ENCODE assay signal across 10 cellular contexts in the genomic region with DNA sequence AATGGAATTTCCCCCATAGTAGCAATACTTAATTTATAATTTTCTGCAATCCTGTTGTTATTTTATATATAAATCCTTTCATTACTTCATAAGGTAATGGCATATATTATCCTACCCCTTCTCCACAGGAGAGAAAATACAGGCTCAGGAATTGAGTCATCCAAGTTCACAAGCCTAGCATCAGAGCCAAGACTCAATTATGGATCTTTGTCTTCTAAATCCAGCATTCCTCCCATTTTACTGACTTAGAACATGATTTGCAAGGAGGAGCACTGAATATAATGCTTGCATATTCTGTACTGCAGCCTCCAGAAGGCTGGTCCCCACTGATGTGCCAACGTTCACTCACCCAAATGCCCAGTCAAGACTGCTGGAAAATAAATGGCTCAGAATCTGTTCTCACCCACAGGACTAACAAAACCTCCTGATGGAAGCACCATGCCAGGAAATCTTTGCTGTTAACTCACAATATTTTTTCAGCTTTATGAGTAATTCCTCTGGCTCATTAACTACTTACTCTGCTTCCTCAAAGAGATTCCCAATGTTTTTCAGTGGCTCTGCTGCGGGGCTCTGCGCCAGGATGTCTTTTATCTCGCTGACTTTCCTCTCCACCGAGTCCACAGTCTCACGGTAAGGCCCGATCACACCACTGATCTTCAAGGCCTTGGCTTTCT. TPM values are rescaled to one million over a fixed set of nuclear protein-coding genes. Genes with fewer than 3 reads are reported as not detected.
A peak's percentile ranks its signal among the peaks of the same experiment; 100 is the strongest.
DNase-seq lines count a peak whose midpoint lies in the region; ATAC-seq, FAIRE-seq and TF ChIP-seq lines count a peak whose summit lies in the region.
"Had no signal": no experiment of that assay in that cellular context is flagged by ENCODE, and none has a peak within 500 bp of the region (broad histone marks: within the 10 kb centered on the region; RNA-seq: fewer than 3 reads in every experiment).

No MANE protein-coding gene starts in this region.

- H3F3A ChIP-seq in smooth muscle cell (ENCODE audit: low read depth): peaks cover 70% of the 10 kb centered on the region

- no peaks in the 10 kb centered on the region for H3K79me2 ChIP-seq in smooth muscle cell (ENCODE audit: low read depth)

- H3K9me3 ChIP-seq in kidney (ENCODE audit: control insufficient read depth in 1 of 2, low read length in 2 of 2) (no peaks in the 10 kb centered on the region), smooth muscle cell (replicated peaks; ENCODE audit: low read depth) (no peaks in the 10 kb centered on the region)

- peaks cover 4% of the 10 kb centered on the region for H4K20me1 ChIP-seq in smooth muscle cell (ENCODE audit: low read depth)

- no peak for TF ChIP-seq CTCF in kidney (IDR thresholded peaks at IDR 0.05; ENCODE audit: borderline replicate concordance, extremely low read depth, insufficient read depth)
- no peak for TF ChIP-seq CTCF in smooth muscle cell (IDR thresholded peaks at IDR 0.05; ENCODE audit: borderline replicate concordance, insufficient read depth, poor library complexity, severe bottlenecking)

- peak overlapping the region; percentile 7 to 61 for H3K27ac ChIP-seq in kidney (ENCODE audit: low read depth in 2 of 2, low read length in 2 of 2)
- peak overlapping the region; percentile 87 for H3K27ac ChIP-seq in smooth muscle cell (ENCODE audit: low read depth)

- 21% methylated on average over 7 of the region's 7 CpGs for WGBS in smooth muscle cell (ENCODE audit: low lambda C conversion rate)

- DNase-seq in GM04504 (ENCODE audit: low read depth): peak; percentile 82
- peak; percentile 69 for DNase-seq in cerebellar cortex (ENCODE audit: low spot score)
- DNase-seq in kidney: peak; percentile 81
- no peak for DNase-seq in smooth muscle cell (lab: John Stamatoyannopoulos, UW; ENCODE audit: unreplicated experiment)
- DNase-seq in COLO668 (lab: John Stamatoyannopoulos, UW; ENCODE audit: unreplicated experiment): no peak
- DNase-seq in DMS153 (lab: John Stamatoyannopoulos, UW): no peak
- DNase-seq: activated CD8-positive, alpha-beta memory T cell treated with anti-CD3 and anti-CD28 coated beads, Interleukin-2, amount 50 U/mL, for 4 hours; OCI-M1 had no signal

- no peak for ATAC-seq in GM19397 (IDR thresholded peaks at IDR 0.05; ENCODE audit: unreplicated experiment)
- no peak for ATAC-seq in GM18520 (IDR thresholded peaks at IDR 0.05; ENCODE audit: unreplicated experiment)

- H3K4me1 ChIP-seq in kidney (ENCODE audit: control insufficient read depth in 1 of 2, insufficient read depth in 1 of 2, low read depth in 1 of 2, low read length in 2 of 2) (peaks cover 4 to 6% of the 10 kb centered on the region in 2 donors), smooth muscle cell (ENCODE audit: low read depth) (peaks cover 41% of the 10 kb centered on the region)

- intact Hi-C loops in kidney (cut with DNase I): no loop called here

- no peak overlapping the region for H3K9ac ChIP-seq in kidney (ENCODE audit: low read length in 2 of 2)
- peak overlapping the region; percentile 55 for H3K9ac ChIP-seq in smooth muscle cell (ENCODE audit: low read depth)

- no peak overlapping the region for H2AFZ ChIP-seq in smooth muscle cell (ENCODE audit: low read depth)

- H3K4me3 ChIP-seq in kidney (ENCODE audit: low read length in 2 of 2): no peak overlapping the region
- H3K4me3 ChIP-seq in smooth muscle cell: no peak overlapping the region

- peak overlapping the region; percentile 75 for H3K4me2 ChIP-seq in smooth muscle cell

- no peaks in the 10 kb centered on the region for H3K27me3 ChIP-seq in smooth muscle cell (ENCODE audit: low read depth)

- H3K36me3 ChIP-seq in kidney (ENCODE audit: control insufficient read depth in 1 of 2, insufficient read depth in 2 of 2, low read length in 2 of 2) (peaks cover 29 to 59% of the 10 kb centered on the region in 2 donors), smooth muscle cell (ENCODE audit: low read depth) (peaks cover 16% of the 10 kb centered on the region)

- no peak for FAIRE-seq in kidney (lab: Jason Lieb, UNC)

RNA-seq across cellular contexts. Expression of a gene that starts 48.6 kb away (rescaled TPM):
- 78.6 TPM for total RNA-seq in kidney
- 153 TPM for polyA plus RNA-seq in kidney (ENCODE audit: insufficient read depth, low read depth, low replicate concordance)
- 165 and 172 TPM in 2 replicates for total RNA-seq in smooth muscle cell
- 51.4 and 71.4 TPM in 2 replicates for polyA plus RNA-seq in smooth muscle cell

Comparison
In these comparisons a context has a peak if more than half of its experiments do, and no peak if none do; other contexts are left out.
1. DNase-seq: peak in GM04504 (single experiment), cerebellar cortex (single experiment) and kidney (single experiment); none in smooth muscle cell (single experiment), COLO668 (single experiment) and DMS153 (single experiment).